Comparison of ENCODE assay signal across 10 cellular contexts in the genomic region with DNA sequence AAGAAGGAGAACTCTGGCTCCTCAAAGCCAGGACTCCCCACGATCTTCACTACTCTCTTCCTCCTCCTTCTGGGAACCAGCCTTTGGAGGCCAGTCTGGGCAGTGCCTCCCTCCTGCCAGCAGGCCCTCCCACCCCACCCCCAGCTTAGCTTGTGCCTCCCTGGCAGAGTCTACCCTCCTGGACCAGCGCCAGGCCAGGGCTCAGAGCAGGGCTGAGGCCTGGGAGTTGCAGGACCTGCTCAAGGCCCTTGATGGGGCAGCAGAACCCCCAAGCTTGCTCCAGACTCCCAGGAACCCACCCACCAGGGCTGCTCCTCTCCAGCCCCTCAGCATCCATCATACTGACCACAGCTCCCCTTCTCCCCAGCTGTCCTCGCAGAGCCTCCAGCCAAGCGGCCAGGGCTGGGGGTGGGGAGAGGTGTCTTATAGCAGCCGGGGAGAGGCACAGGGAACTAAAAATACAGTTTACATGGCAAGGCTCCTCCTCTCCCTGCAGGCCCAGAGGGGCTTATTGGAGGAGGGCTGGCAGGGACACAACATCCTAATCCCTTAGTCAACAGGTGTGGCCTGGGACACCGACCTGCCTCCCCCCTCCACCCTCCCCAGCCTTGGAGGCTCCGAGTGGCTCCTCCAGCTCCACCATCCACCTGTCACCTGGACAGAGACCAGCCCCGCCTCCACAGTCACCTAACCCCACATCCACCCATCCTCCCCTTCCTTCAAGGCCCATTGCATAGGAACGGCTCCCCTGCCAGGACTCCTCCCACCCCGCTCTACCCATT. TPM values are rescaled to one million over a fixed set of nuclear protein-coding genes. Genes with fewer than 3 reads are reported as not detected.
DNase-seq lines count a peak whose midpoint lies in the region; ATAC-seq and TF ChIP-seq lines count a peak whose summit lies in the region.
"Had no signal": no experiment of that assay in that cellular context is flagged by ENCODE, and none has a peak within 500 bp of the region (broad histone marks: within the 10 kb centered on the region; RNA-seq: fewer than 3 reads in every experiment).

No MANE protein-coding gene starts in this region.

- H3K27me3 ChIP-seq in body of pancreas (no peaks in the 10 kb centered on the region), muscle layer of colon (ENCODE audit: control insufficient read depth in 1 of 2, insufficient read depth in 2 of 2, low read length in 2 of 2) (no peaks in the 10 kb centered on the region)

- H3K4me3 ChIP-seq in body of pancreas: no peak overlapping the region
- no peak overlapping the region for H3K4me3 ChIP-seq in muscle layer of colon (ENCODE audit: low read depth in 1 of 2, low read length in 2 of 2)

- intact Hi-C loops in body of pancreas (cut with DNase I): loop anchor here (10.0 kb wide), 1 partner anchor 502 kb away; no protein-coding TSS in a partner anchor

- no peak for TF ChIP-seq POLR2A in body of pancreas (IDR thresholded peaks at IDR 0.05)

- DNase-seq in NCI-H146 (lab: John Stamatoyannopoulos, UW) (peak; percentile 52), body of pancreas (peak; percentile 35 to 56 (median 50)), midbrain (lab: John Stamatoyannopoulos, UW) (no peak), SW480 (ENCODE audit: low spot score) (no peak)

- H3K9ac ChIP-seq in muscle layer of colon (ENCODE audit: low read length): peak overlapping the region; percentile 2

- peaks cover 19% of the 10 kb centered on the region for H3K4me1 ChIP-seq in body of pancreas
- peaks cover 35% of the 10 kb centered on the region for H3K4me1 ChIP-seq in muscle layer of colon (ENCODE audit: insufficient read depth, low read length)

- H3K36me3 ChIP-seq in body of pancreas (replicated peaks in 1 of 2; ENCODE audit: insufficient read depth in 1 of 2, low read depth in 2 of 2) (no peaks in the 10 kb centered on the region), muscle layer of colon (ENCODE audit: insufficient read depth, low read length) (no peaks in the 10 kb centered on the region)

- TF ChIP-seq CTCF in C4-2B (conservative IDR thresholded peaks at IDR 0.05) (no peak), body of pancreas (IDR thresholded peaks at IDR 0.05) (no peak)

- H3K27ac ChIP-seq in C4-2B (peak overlapping the region; percentile 97), body of pancreas (peak overlapping the region in 3 of 4 donors; percentile 17 to 35 (median 34)), muscle layer of colon (ENCODE audit: low read depth, low read length) (peak overlapping the region; percentile 70)

- H3K9me3 ChIP-seq in body of pancreas: no peaks in the 10 kb centered on the region
- H3K9me3 ChIP-seq in muscle layer of colon (ENCODE audit: low read length): no peaks in the 10 kb centered on the region

- ATAC-seq in body of pancreas (peak; percentile 39), GM19035 (IDR thresholded peaks at IDR 0.05; ENCODE audit: unreplicated experiment) (no peak), GM18520 (IDR thresholded peaks at IDR 0.05; ENCODE audit: unreplicated experiment) (no peak)

- WGBS in body of pancreas, 2 donors: 38 to 65% methylated on average over 6 to 10 of the region's 10 CpGs

RNA-seq across cellular contexts. Expression of a gene that starts 5.2 kb away (rescaled TPM):
- 1 to 10 TPM in 1 of 2 donors, not detected in 1; 1.3 TPM for total RNA-seq in body of pancreas
- total RNA-seq: CD4-positive, alpha-beta T cell; osteocyte had no signal

RNA-seq across cellular contexts. Expression of a gene that starts 25.9 kb away (rescaled TPM):
- 1 to 10 TPM; 6.0 to 7.9 TPM for total RNA-seq in body of pancreas

Comparison
In these comparisons a context has a peak if more than half of its experiments do, and no peak if none do; other contexts are left out.
1. H3K27ac ChIP-seq: peak in every context shown above with its lines; median percentile 97 in C4-2B; 70 in muscle layer of colon; 34 in body of pancreas.
2. DNase-seq: peak in NCI-H146 (single experiment) and body of pancreas (4 of 4); none in midbrain (single experiment) and SW480 (single experiment).